ENCODE assay signal across 25 cellular contexts in genomic region chr13:51153527-51153926, GRCh38. TPM values are rescaled to one million over a fixed set of nuclear protein-coding genes. Genes with fewer than 3 reads are reported as not detected.
"Had no signal": no experiment of that assay in that cellular context is flagged by ENCODE, and none has a peak within 500 bp of the region (broad histone marks: within the 10 kb centered on the region; RNA-seq: fewer than 3 reads in every experiment).

No MANE protein-coding gene starts in this region.

- ATAC-seq: activated CD8-positive, alpha-beta T cell treated with anti-CD3 and anti-CD28 coated beads, Interleukin-2, amount 10 ng/mL, durations not matched to agents 7 days and 5 days; gastrocnemius medialis had no signal

- H3K36me3 ChIP-seq: gastrocnemius medialis, heart left ventricle, left ventricle myocardium inferior, tibial nerve had no signal

- FAIRE-seq: urothelium cell line had no signal

- H3K27me3 Mint-ChIP-seq: progenitor cell of endocrine pancreas had no signal

- H3K9me3 ChIP-seq: body of pancreas, gastrocnemius medialis, heart left ventricle, left ventricle myocardium inferior, tibial nerve had no signal

- H3K36me3 Mint-ChIP-seq: activated naive CD4-positive, alpha-beta T cell treated with anti-CD3 and anti-CD28 coated beads, Interleukin-2, amount 50 U/mL, for 72 hours; immature natural killer cell had no signal

- H3K4me3 ChIP-seq: body of pancreas, dorsolateral prefrontal cortex, gastrocnemius medialis, heart left ventricle, left ventricle myocardium inferior, tibial nerve had no signal

- H3K9me3 Mint-ChIP-seq: activated naive CD4-positive, alpha-beta T cell treated with anti-CD3 and anti-CD28 coated beads, Interleukin-2, amount 50 U/mL, for 72 hours; activated T-cell treated with anti-CD3 and anti-CD28 coated beads, Interleukin-2, amount 50 U/mL, for 4 hours; immature natural killer cell; neural crest cell; stimulated activated naive CD8-positive, alpha-beta T cell treated with anti-CD3 and anti-CD28 coated beads, Interleukin-15, Interleukin-2, amounts not matched to agents 100 ng/mL and 50 ng/mL, for 24 hours had no signal

- H3K27ac Mint-ChIP-seq: activated CD8-positive, alpha-beta T cell treated with anti-CD3 and anti-CD28 coated beads, Interleukin-2, amount 10 ng/mL, durations not matched to agents 7 days and 5 days; activated naive CD4-positive, alpha-beta T cell treated with anti-CD3 and anti-CD28 coated beads, Interleukin-2, amount 50 U/mL, for 72 hours; immature natural killer cell had no signal

- H3K27ac ChIP-seq: body of pancreas, dorsolateral prefrontal cortex, gastrocnemius medialis, heart left ventricle, left ventricle myocardium inferior, tibial nerve, VCaP had no signal

- H3K4me1 Mint-ChIP-seq: immature natural killer cell, neural crest cell had no signal

- DNase-seq: activated CD4-positive, alpha-beta T cell treated with anti-CD3 and anti-CD28 coated beads for 1 hour; activated CD8-positive, alpha-beta T cell treated with anti-CD3 and anti-CD28 coated beads, Interleukin-2, amount 10 ng/mL, durations not matched to agents 7 days and 5 days; activated gamma-delta T cell treated with Interleukin-2 at 50 U/mL for 16 hours; activated T-cell treated with anti-CD3 and anti-CD28 coated beads, Interleukin-2, amount 50 U/mL, for 4 hours; amniotic stem cell; body of pancreas; dorsolateral prefrontal cortex; gastrocnemius medialis; heart left ventricle; immature natural killer cell; kidney glomerular epithelial cell; left ventricle myocardium inferior; mammary epithelial cell; SW 1271 had no signal

- H3K27me3 ChIP-seq: body of pancreas, dorsolateral prefrontal cortex, tibial nerve had no signal

- H3K4me3 Mint-ChIP-seq: activated CD8-positive, alpha-beta T cell treated with anti-CD3 and anti-CD28 coated beads, Interleukin-2, amount 10 ng/mL, durations not matched to agents 7 days and 5 days; activated T-cell treated with anti-CD3 and anti-CD28 coated beads, Interleukin-2, amount 50 U/mL, for 4 hours; immature natural killer cell; neural crest cell; stimulated activated naive CD8-positive, alpha-beta T cell treated with anti-CD3 and anti-CD28 coated beads, Interleukin-15, Interleukin-2, amounts not matched to agents 100 ng/mL and 50 ng/mL, for 24 hours had no signal

- H3K4me1 ChIP-seq: body of pancreas, gastrocnemius medialis had no signal

RNA-seq across cellular contexts. Expression of gene C13orf42, which starts 42.5 kb away (rescaled TPM):
- total RNA-seq: activated CD8-positive, alpha-beta T cell treated with anti-CD3 and anti-CD28 coated beads, Interleukin-2, amount 10 ng/mL, durations not matched to agents 7 days and 5 days; activated naive CD4-positive, alpha-beta T cell treated with anti-CD3 and anti-CD28 coated beads, Interleukin-2, amount 50 U/mL, for 72 hours; activated T-cell treated with anti-CD3 and anti-CD28 coated beads, Interleukin-2, amount 50 U/mL, for 4 hours; body of pancreas; cardiac septum; epithelial cell of proximal tubule; gastrocnemius medialis; heart left ventricle; left ventricle myocardium inferior; mammary epithelial cell; mononuclear cell; neural crest cell; omental fat pad; progenitor cell of endocrine pancreas; tibial nerve had no signal
- polyA plus RNA-seq: heart left ventricle, immature natural killer cell, mammary epithelial cell had no signal
